10 cellular contexts compared by ENCODE assay signal in genomic region chr10:22629843-22630228, GRCh38.
DNase-seq lines count a peak whose midpoint lies in the region; ATAC-seq, FAIRE-seq and TF ChIP-seq lines count a peak whose summit lies in the region.
"Had no signal": no experiment of that assay in that cellular context is flagged by ENCODE, and none has a peak within 500 bp of the region (broad histone marks: within the 10 kb centered on the region; RNA-seq: fewer than 3 reads in every experiment).

No MANE protein-coding gene starts in this region.

- no peaks in the 10 kb centered on the region for H3K36me3 ChIP-seq in pancreas

- H3K27me3 ChIP-seq in pancreas, result no peaks in the 10 kb centered on the region

- peaks cover 94% of the 10 kb centered on the region for H3K4me1 Mint-ChIP-seq in activated CD4-positive, alpha-beta T cell treated with anti-CD3 and anti-CD28 coated beads for 36 hours
- H3K4me1 Mint-ChIP-seq in activated naive CD8-positive, alpha-beta T cell treated with anti-CD3 and anti-CD28 coated beads, Interleukin-2, amount 10 ng/mL, durations not matched to agents 7 days and 5 days, result peaks cover 71% of the 10 kb centered on the region
- H3K4me1 Mint-ChIP-seq in stimulated activated effector memory CD8-positive, alpha-beta T cell treated with anti-CD3 and anti-CD28 coated beads, Interleukin-12 subunit alpha, Interleukin-12 subunit beta, amount 100 ng/mL, for 72 hours, result peaks cover 87% of the 10 kb centered on the region

- H3K27me3 Mint-ChIP-seq in activated CD4-positive, alpha-beta T cell treated with anti-CD3 and anti-CD28 coated beads for 36 hours, result no peaks in the 10 kb centered on the region
- H3K27me3 Mint-ChIP-seq in activated naive CD8-positive, alpha-beta T cell treated with anti-CD3 and anti-CD28 coated beads, Interleukin-2, amount 10 ng/mL, durations not matched to agents 7 days and 5 days, result no peaks in the 10 kb centered on the region

- no peaks in the 10 kb centered on the region for H3K9me3 Mint-ChIP-seq in activated CD4-positive, alpha-beta T cell treated with anti-CD3 and anti-CD28 coated beads for 36 hours (ENCODE audit: low read depth)
- no peaks in the 10 kb centered on the region for H3K9me3 Mint-ChIP-seq in activated naive CD8-positive, alpha-beta T cell treated with anti-CD3 and anti-CD28 coated beads, Interleukin-2, amount 10 ng/mL, durations not matched to agents 7 days and 5 days
- H3K9me3 Mint-ChIP-seq in stimulated activated effector memory CD8-positive, alpha-beta T cell treated with anti-CD3 and anti-CD28 coated beads, Interleukin-12 subunit alpha, Interleukin-12 subunit beta, amount 100 ng/mL, for 72 hours, result no peaks in the 10 kb centered on the region

- H3K36me3 Mint-ChIP-seq in activated CD4-positive, alpha-beta T cell treated with anti-CD3 and anti-CD28 coated beads for 36 hours (ENCODE audit: low read depth), result peaks cover 17% of the 10 kb centered on the region
- H3K36me3 Mint-ChIP-seq in activated naive CD8-positive, alpha-beta T cell treated with anti-CD3 and anti-CD28 coated beads, Interleukin-2, amount 10 ng/mL, durations not matched to agents 7 days and 5 days, result peaks cover 10% of the 10 kb centered on the region
- H3K36me3 Mint-ChIP-seq in stimulated activated effector memory CD8-positive, alpha-beta T cell treated with anti-CD3 and anti-CD28 coated beads, Interleukin-12 subunit alpha, Interleukin-12 subunit beta, amount 100 ng/mL, for 72 hours, result peaks cover 18% of the 10 kb centered on the region

- ATAC-seq in activated CD4-positive, alpha-beta T cell treated with anti-CD3 and anti-CD28 coated beads for 36 hours, result peak; percentile 60
- ATAC-seq in HG03280 (IDR thresholded peaks at IDR 0.05; ENCODE audit: unreplicated experiment) (peak; percentile 13), pancreas (no peak)
- peak; percentile 15 for ATAC-seq in activated naive CD8-positive, alpha-beta T cell treated with anti-CD3 and anti-CD28 coated beads, Interleukin-2, amount 10 ng/mL, durations not matched to agents 7 days and 5 days (ENCODE audit: low read depth)
- peak; percentile 69 for ATAC-seq in stimulated activated effector memory CD8-positive, alpha-beta T cell treated with anti-CD3 and anti-CD28 coated beads, Interleukin-12 subunit alpha, Interleukin-12 subunit beta, amount 100 ng/mL, for 72 hours

- DNase-seq in activated CD4-positive, alpha-beta T cell treated with anti-CD3 and anti-CD28 coated beads for 36 hours, result peak; percentile 68
- no peak for DNase-seq in activated CD4-positive, alpha-beta T cell treated with anti-CD3 and anti-CD28 coated beads, Interleukin-2, amount 50 U/mL, for 4 hours
- no peak for DNase-seq in activated naive CD8-positive, alpha-beta T cell treated with anti-CD3 and anti-CD28 coated beads, Interleukin-2, amount 10 ng/mL, durations not matched to agents 7 days and 5 days
- DNase-seq in stimulated activated effector memory CD8-positive, alpha-beta T cell treated with anti-CD3 and anti-CD28 coated beads, Interleukin-12 subunit alpha, Interleukin-12 subunit beta, amount 100 ng/mL, for 72 hours (ENCODE audit: low spot score in 2 of 2), result no peak
- DNase-seq in urothelium cell line (ENCODE audit: low spot score) (no peak), NCI-H1417 treated with DMSO at 0.1 percent for 48 hours (lab: John Stamatoyannopoulos, UW) (no peak), pancreas (no peak)

- CTCF ChIA-PET in activated CD4-positive, alpha-beta T cell treated with anti-CD3 and anti-CD28 coated beads for 36 hours (lab: Charles Lee), result interaction anchor here (0.7 to 4.9 kb wide), 18 partner anchors 9 to 84 kb away, joined by 3 to 26 read pairs (median 4); partner anchors contain the start of gene PIP4K2A

- no peaks in the 10 kb centered on the region for H3K9me3 ChIP-seq in pancreas

- H3K27ac Mint-ChIP-seq in activated CD4-positive, alpha-beta T cell treated with anti-CD3 and anti-CD28 coated beads for 36 hours, result peak overlapping the region; percentile 96
- H3K27ac Mint-ChIP-seq in activated naive CD8-positive, alpha-beta T cell treated with anti-CD3 and anti-CD28 coated beads, Interleukin-2, amount 10 ng/mL, durations not matched to agents 7 days and 5 days, result peak overlapping the region; percentile 92
- H3K27ac Mint-ChIP-seq in stimulated activated effector memory CD8-positive, alpha-beta T cell treated with anti-CD3 and anti-CD28 coated beads, Interleukin-12 subunit alpha, Interleukin-12 subunit beta, amount 100 ng/mL, for 72 hours, result peak overlapping the region; percentile 93

- FAIRE-seq in urothelium cell line (lab: Jason Lieb, UNC) (no peak), pancreas (lab: Jason Lieb, UNC) (no peak)
- FAIRE-seq: A204.1 had no signal

- WGBS in pancreas, 2 donors, result 94 to 95% methylated on average over 4 of the region's 4 CpGs

- no peak for TF ChIP-seq CTCF in pancreas (IDR thresholded peaks at IDR 0.05)

- POLR2A ChIA-PET in activated CD4-positive, alpha-beta T cell treated with anti-CD3 and anti-CD28 coated beads for 36 hours (lab: Charles Lee), result interaction anchor here (0.6 to 2.4 kb wide), 10 partner anchors 10 to 83 kb away, joined by 3 to 16 read pairs (median 7); no protein-coding TSS in a partner anchor
- POLR2A ChIA-PET in activated naive CD8-positive, alpha-beta T cell treated with anti-CD3 and anti-CD28 coated beads, Interleukin-2, amount 10 ng/mL, durations not matched to agents 7 days and 5 days (lab: Charles Lee), result interaction anchor here (0.6 to 2.5 kb wide), 11 partner anchors 11 to 389 kb away, joined by 3 to 9 read pairs (median 5); no protein-coding TSS in a partner anchor

- peaks cover 0 to 23% (median 19%) of the 10 kb centered on the region in 3 donors for H3K4me1 ChIP-seq in pancreas

- no peak overlapping the region for H3K4me3 ChIP-seq in pancreas

- peak overlapping the region; percentile 61 for H3K4me3 Mint-ChIP-seq in activated CD4-positive, alpha-beta T cell treated with anti-CD3 and anti-CD28 coated beads for 36 hours
- peak overlapping the region; percentile 84 for H3K4me3 Mint-ChIP-seq in activated naive CD8-positive, alpha-beta T cell treated with anti-CD3 and anti-CD28 coated beads, Interleukin-2, amount 10 ng/mL, durations not matched to agents 7 days and 5 days
- H3K4me3 Mint-ChIP-seq in stimulated activated effector memory CD8-positive, alpha-beta T cell treated with anti-CD3 and anti-CD28 coated beads, Interleukin-12 subunit alpha, Interleukin-12 subunit beta, amount 100 ng/mL, for 72 hours, result peak overlapping the region; percentile 67

- intact Hi-C loops in activated CD4-positive, alpha-beta T cell treated with anti-CD3 and anti-CD28 coated beads for 36 hours (cut with DNase I, micrococcal nuclease), result loop anchor here (1.0 to 2.0 kb wide), 9 partner anchors 10 to 84 kb away; partner anchors contain the start of gene PIP4K2A (in 1 of the 2)
- intact Hi-C loops in pancreas (cut with DNase I), result no loop called here

- H3K27ac ChIP-seq in pancreas, result peak overlapping the region in 1 of 4 donors; percentile 10
- H3K27ac ChIP-seq: parathyroid adenoma had no signal

Comparison
In these comparisons a context has a peak if more than half of its experiments do, and no peak if none do; other contexts are left out.
1. ATAC-seq: peak in activated CD4-positive, alpha-beta T cell treated with anti-CD3 and anti-CD28 coated beads for 36 hours (single experiment), HG03280 (single experiment), activated naive CD8-positive, alpha-beta T cell treated with anti-CD3 and anti-CD28 coated beads, Interleukin-2, amount 10 ng/mL, durations not matched to agents 7 days and 5 days (single experiment) and stimulated activated effector memory CD8-positive, alpha-beta T cell treated with anti-CD3 and anti-CD28 coated beads, Interleukin-12 subunit alpha, Interleukin-12 subunit beta, amount 100 ng/mL, for 72 hours (single experiment); none in pancreas (0 of 4).
2. intact Hi-C loops: an anchor here in activated CD4-positive, alpha-beta T cell treated with anti-CD3 and anti-CD28 coated beads for 36 hours (1.0 to 2.0 kb wide); none called in pancreas.
3. Peak in every context shown above with its lines, with median percentiles within 50 percentile points of each other: H3K27ac Mint-ChIP-seq and H3K4me3 Mint-ChIP-seq.